Comparison of ENCODE assay signal across 9 cellular contexts in genomic region chr4:40289366-40290188, GRCh38. TPM values are rescaled to one million over a fixed set of nuclear protein-coding genes. Genes with fewer than 3 reads are reported as not detected.
A peak's percentile ranks its signal among the peaks of the same experiment; 100 is the strongest.
DNase-seq lines count a peak whose midpoint lies in the region; ATAC-seq and TF ChIP-seq lines count a peak whose summit lies in the region.
"Had no signal": no experiment of that assay in that cellular context is flagged by ENCODE, and none has a peak within 500 bp of the region (broad histone marks: within the 10 kb centered on the region; RNA-seq: fewer than 3 reads in every experiment).

No MANE protein-coding gene starts in this region.

- H3K27ac ChIP-seq in heart right ventricle (peak overlapping the region in 1 of 10 donors; percentile 31), upper lobe of left lung (no peak overlapping the region)

- H3K4me1 ChIP-seq in heart right ventricle (peaks cover 0 to 20% (median 0%) of the 10 kb centered on the region in 9 donors), upper lobe of left lung (no peaks in the 10 kb centered on the region)

- peaks cover 6% of the 10 kb centered on the region for H3K36me3 Mint-ChIP-seq in activated naive CD8-positive, alpha-beta T cell treated with anti-CD3 and anti-CD28 coated beads, Interleukin-2, amount 50 U/mL, for 24 hours (ENCODE audit: low read depth)
- peaks cover 7% of the 10 kb centered on the region for H3K36me3 Mint-ChIP-seq in stimulated activated naive CD8-positive, alpha-beta T cell treated with anti-CD3 and anti-CD28 coated beads, Interleukin-15, Interleukin-2, amounts not matched to agents 100 ng/mL and 50 ng/mL, for 24 hours (ENCODE audit: low read depth)

- TF ChIP-seq CTCF in heart right ventricle (IDR thresholded peaks at IDR 0.05), result no peak
- TF ChIP-seq CTCF in upper lobe of left lung (IDR thresholded peaks at IDR 0.05), result no peak

- H3K4me3 Mint-ChIP-seq in activated naive CD8-positive, alpha-beta T cell treated with anti-CD3 and anti-CD28 coated beads, Interleukin-2, amount 50 U/mL, for 24 hours, result peak overlapping the region; percentile 64
- peak overlapping the region; percentile 69 for H3K4me3 Mint-ChIP-seq in stimulated activated naive CD8-positive, alpha-beta T cell treated with anti-CD3 and anti-CD28 coated beads, Interleukin-15, Interleukin-2, amounts not matched to agents 100 ng/mL and 50 ng/mL, for 24 hours

- no peaks in the 10 kb centered on the region for H3K9me3 ChIP-seq in heart right ventricle
- no peaks in the 10 kb centered on the region for H3K9me3 ChIP-seq in upper lobe of left lung

- peak; percentile 83 for ATAC-seq in activated naive CD8-positive, alpha-beta T cell treated with anti-CD3 and anti-CD28 coated beads, Interleukin-2, amount 50 U/mL, for 24 hours
- ATAC-seq in heart right ventricle (no peak), upper lobe of left lung (ENCODE audit: low FRiP score in 2 of 2) (no peak)

- 62 to 67% methylated on average over 7 of the region's 7 CpGs for WGBS in heart right ventricle, 2 donors
- WGBS in upper lobe of left lung, 2 donors, result 36 to 52% methylated on average over 7 of the region's 7 CpGs

- H3K27me3 ChIP-seq in heart right ventricle (peaks cover 0 to 10% (median 0%) of the 10 kb centered on the region in 7 donors), upper lobe of left lung (no peaks in the 10 kb centered on the region)

- TF ChIP-seq EP300 in upper lobe of left lung (IDR thresholded peaks at IDR 0.05), result no peak

- H3K27ac Mint-ChIP-seq in activated naive CD8-positive, alpha-beta T cell treated with anti-CD3 and anti-CD28 coated beads, Interleukin-2, amount 50 U/mL, for 24 hours, result peak overlapping the region; percentile 95
- H3K27ac Mint-ChIP-seq in stimulated activated naive CD8-positive, alpha-beta T cell treated with anti-CD3 and anti-CD28 coated beads, Interleukin-15, Interleukin-2, amounts not matched to agents 100 ng/mL and 50 ng/mL, for 24 hours, result peak overlapping the region; percentile 96

- intact Hi-C loops in heart right ventricle (cut with DNase I), result loop anchor here in 1 of 10 donors (10.0 kb wide), 1 partner anchor 55 kb away; no protein-coding TSS in a partner anchor

- peaks cover 76% of the 10 kb centered on the region for H3K4me1 Mint-ChIP-seq in activated naive CD8-positive, alpha-beta T cell treated with anti-CD3 and anti-CD28 coated beads, Interleukin-2, amount 50 U/mL, for 24 hours
- peaks cover 81% of the 10 kb centered on the region for H3K4me1 Mint-ChIP-seq in stimulated activated naive CD8-positive, alpha-beta T cell treated with anti-CD3 and anti-CD28 coated beads, Interleukin-15, Interleukin-2, amounts not matched to agents 100 ng/mL and 50 ng/mL, for 24 hours (ENCODE audit: low read depth)

- H3K4me3 ChIP-seq in heart right ventricle, result no peak overlapping the region
- no peak overlapping the region for H3K4me3 ChIP-seq in upper lobe of left lung

- DNase-seq in activated effector memory CD4-positive, alpha-beta T cell treated with anti-CD3 and anti-CD28 coated beads, Interleukin-2, amount 50 U/mL, for 16 hours, result peak; percentile 65
- DNase-seq in activated effector memory CD4-positive, alpha-beta T cell treated with Interleukin-2 at 50 U/mL for 16 hours, result no peak
- DNase-seq in NCI-H1105 treated with DMSO at 0.1 percent for 48 hours (lab: John Stamatoyannopoulos, UW) (peak; percentile 43), heart right ventricle (no peak), upper lobe of left lung (no peak), NCI-H446 treated with DMSO at 0.1 percent for 48 hours (lab: John Stamatoyannopoulos, UW) (no peak)
- no peak for DNase-seq in activated naive CD8-positive, alpha-beta T cell treated with anti-CD3 and anti-CD28 coated beads, Interleukin-2, amount 50 U/mL, for 24 hours

- H3K27me3 Mint-ChIP-seq in activated naive CD8-positive, alpha-beta T cell treated with anti-CD3 and anti-CD28 coated beads, Interleukin-2, amount 50 U/mL, for 24 hours, result no peaks in the 10 kb centered on the region
- H3K27me3 Mint-ChIP-seq in stimulated activated naive CD8-positive, alpha-beta T cell treated with anti-CD3 and anti-CD28 coated beads, Interleukin-15, Interleukin-2, amounts not matched to agents 100 ng/mL and 50 ng/mL, for 24 hours, result no peaks in the 10 kb centered on the region

- peaks cover 9% of the 10 kb centered on the region for H3K9me3 Mint-ChIP-seq in activated naive CD8-positive, alpha-beta T cell treated with anti-CD3 and anti-CD28 coated beads, Interleukin-2, amount 50 U/mL, for 24 hours
- peaks cover 8% of the 10 kb centered on the region for H3K9me3 Mint-ChIP-seq in stimulated activated naive CD8-positive, alpha-beta T cell treated with anti-CD3 and anti-CD28 coated beads, Interleukin-15, Interleukin-2, amounts not matched to agents 100 ng/mL and 50 ng/mL, for 24 hours

- H3K36me3 ChIP-seq in heart right ventricle, result no peaks in the 10 kb centered on the region
- no peaks in the 10 kb centered on the region for H3K36me3 ChIP-seq in upper lobe of left lung

- no peak for TF ChIP-seq POLR2A in upper lobe of left lung (IDR thresholded peaks at IDR 0.05)

RNA-seq across cellular contexts. Expression of gene CHRNA9, which starts 45.6 kb away (rescaled TPM):
- total RNA-seq in heart right ventricle, result not detected
- not detected for polyA plus RNA-seq in heart right ventricle
- total RNA-seq in upper lobe of left lung, result under 1 TPM in 1 of 6 donors, not detected in 5; 0.49 TPM
- total RNA-seq: lung microvascular endothelial cell had no signal

Comparison
In these comparisons a context has a peak if more than half of its experiments do, and no peak if none do; other contexts are left out.
1. DNase-seq: peak in activated effector memory CD4-positive, alpha-beta T cell treated with anti-CD3 and anti-CD28 coated beads, Interleukin-2, amount 50 U/mL, for 16 hours (single experiment) and NCI-H1105 treated with DMSO at 0.1 percent for 48 hours (single experiment); none in activated effector memory CD4-positive, alpha-beta T cell treated with Interleukin-2 at 50 U/mL for 16 hours (single experiment), activated naive CD8-positive, alpha-beta T cell treated with anti-CD3 and anti-CD28 coated beads, Interleukin-2, amount 50 U/mL, for 24 hours (single experiment), heart right ventricle (0 of 2), upper lobe of left lung (0 of 2) and NCI-H446 treated with DMSO at 0.1 percent for 48 hours (single experiment).